ENCODE assay signal across 26 cellular contexts in genomic region chr7:1252543-1253090, GRCh38. TPM values are rescaled to one million over a fixed set of nuclear protein-coding genes. Genes with fewer than 3 reads are reported as not detected.
"Had no signal": no experiment of that assay in that cellular context is flagged by ENCODE, and none has a peak within 500 bp of the region (broad histone marks: within the 10 kb centered on the region; RNA-seq: fewer than 3 reads in every experiment).

No MANE protein-coding gene starts in this region.

- H3K27ac ChIP-seq: Peyer's patch, RWPE1 had no signal

- H3K27ac Mint-ChIP-seq: activated B cell treated with CpG ODN at 0.5 μM for 24 hours; activated CD4-positive, alpha-beta T cell treated with anti-CD3 and anti-CD28 coated beads, Interleukin-2, amount 10 ng/mL, durations not matched to agents 24 days and 14 days; activated naive CD4-positive, alpha-beta T cell treated with anti-CD3 and anti-CD28 coated beads, Interleukin-2, amount 50 U/mL, for 72 hours; activated naive CD8-positive, alpha-beta T cell treated with anti-CD3 and anti-CD28 coated beads, Interleukin-2, amount 50 U/mL, for 24 hours; T-helper 17 cell had no signal

- H3K36me3 Mint-ChIP-seq: activated naive CD4-positive, alpha-beta T cell treated with anti-CD3 and anti-CD28 coated beads, Interleukin-2, amount 50 U/mL, for 72 hours; brain had no signal

- H3K36me3 ChIP-seq: Peyer's patch had no signal

- H3K4me3 Mint-ChIP-seq: activated B cell treated with CpG ODN at 0.5 μM for 24 hours; activated CD4-positive, alpha-beta T cell treated with anti-CD3 and anti-CD28 coated beads, Interleukin-2, amount 10 ng/mL, durations not matched to agents 24 days and 14 days; activated naive CD8-positive, alpha-beta T cell treated with anti-CD3 and anti-CD28 coated beads, Interleukin-2, amount 50 U/mL, for 24 hours; activated T-cell treated with anti-CD3 and anti-CD28 coated beads, Interleukin-2, amount 50 U/mL, for 4 hours; T-helper 17 cell had no signal

- DNase-seq: activated B cell treated with CpG ODN at 0.5 μM for 24 hours; activated CD4-positive, alpha-beta T cell treated with anti-CD3 and anti-CD28 coated beads for 1 hour; activated CD4-positive, alpha-beta T cell treated with anti-CD3 and anti-CD28 coated beads, Interleukin-2, amount 10 ng/mL, durations not matched to agents 24 days and 14 days; activated CD4-positive, alpha-beta T cell treated with anti-CD3 and anti-CD28 coated beads, Interleukin-2, amount 50 U/mL, for 48 hours; activated effector memory CD4-positive, alpha-beta T cell treated with anti-CD3 and anti-CD28 coated beads, Interleukin-2, amount 50 U/mL, for 16 hours; activated naive CD4-positive, alpha-beta T cell treated with Interleukin-2 at 50 U/mL for 16 hours; activated naive CD8-positive, alpha-beta T cell treated with anti-CD3 and anti-CD28 coated beads, Interleukin-2, amount 50 U/mL, for 24 hours; activated T-cell treated with anti-CD3 and anti-CD28 coated beads, Interleukin-2, amount 50 U/mL, for 4 hours; amniotic stem cell; KG1; NCI-H1048; NCI-H187 treated with DMSO at 0.1 percent for 48 hours; NCI-H2081 treated with DMSO at 0.1 percent for 48 hours; NCI-H345; NCI-H510A; NCI-H526 treated with DMSO at 0.1 percent for 48 hours; Peyer's patch; SHP77 treated with DMSO at 0.1 percent for 48 hours; T-helper 17 cell; T-helper 9 cell had no signal

- H3K9me3 ChIP-seq: Peyer's patch had no signal

- H3K4me3 ChIP-seq: Peyer's patch had no signal

- H3K9me3 Mint-ChIP-seq: activated B cell treated with CpG ODN at 0.5 μM for 24 hours; activated CD4-positive, alpha-beta T cell treated with anti-CD3 and anti-CD28 coated beads, Interleukin-2, amount 10 ng/mL, durations not matched to agents 24 days and 14 days; activated naive CD4-positive, alpha-beta T cell treated with anti-CD3 and anti-CD28 coated beads, Interleukin-2, amount 50 U/mL, for 72 hours; activated naive CD8-positive, alpha-beta T cell treated with anti-CD3 and anti-CD28 coated beads, Interleukin-2, amount 50 U/mL, for 24 hours; activated T-cell treated with anti-CD3 and anti-CD28 coated beads, Interleukin-2, amount 50 U/mL, for 4 hours; brain had no signal

- ATAC-seq: activated naive CD4-positive, alpha-beta T cell treated with anti-CD3 and anti-CD28 coated beads, Interleukin-2, amount 50 U/mL, for 72 hours; activated naive CD8-positive, alpha-beta T cell treated with anti-CD3 and anti-CD28 coated beads, Interleukin-2, amount 50 U/mL, for 24 hours; activated T-cell treated with anti-CD3 and anti-CD28 coated beads, Interleukin-2, amount 50 U/mL, for 4 hours; T-helper 17 cell had no signal

RNA-seq across cellular contexts. Expression of gene UNCX, which starts 19.9 kb away (rescaled TPM):
- total RNA-seq: activated B cell treated with CpG ODN at 0.5 μM for 24 hours; activated CD4-positive, alpha-beta T cell treated with anti-CD3 and anti-CD28 coated beads, Interleukin-2, amount 10 ng/mL, durations not matched to agents 24 days and 14 days; activated naive CD4-positive, alpha-beta T cell treated with anti-CD3 and anti-CD28 coated beads, Interleukin-2, amount 50 U/mL, for 72 hours; activated T-cell treated with anti-CD3 and anti-CD28 coated beads, Interleukin-2, amount 50 U/mL, for 4 hours; astrocyte; LHCN-M2; M059J; Peyer's patch; T-helper 17 cell had no signal
